In genomic region chr15:57286446-57287127, GRCh38 we compare ENCODE assay signal across 29 cellular contexts.
A peak's percentile ranks its signal among the peaks of the same experiment; 100 is the strongest.
DNase-seq lines count a peak whose midpoint lies in the region; ATAC-seq and TF ChIP-seq lines count a peak whose summit lies in the region.
"Had no signal": no experiment of that assay in that cellular context is flagged by ENCODE, and none has a peak within 500 bp of the region (broad histone marks: within the 10 kb centered on the region; RNA-seq: fewer than 3 reads in every experiment).

No MANE protein-coding gene starts in this region.

- DNase-seq in A673 (ENCODE audit: low spot score) (no peak), H9 (no peak), WTC11 (ENCODE audit: low spot score) (no peak), mesothelial cell of epicardium (ENCODE audit: low spot score in 2 of 2, unreplicated experiment in 2 of 2) (no peak), MM.1S (no peak), GM20000 (ENCODE audit: low spot score) (no peak)
- DNase-seq in activated naive CD4-positive, alpha-beta T cell (lab: John Stamatoyannopoulos, UW) = no peak
- DNase-seq: activated CD4-positive, alpha-beta T cell treated with anti-CD3 and anti-CD28 coated beads for 4 hours; activated effector memory CD4-positive, alpha-beta T cell treated with anti-CD3 and anti-CD28 coated beads, Interleukin-2, amount 50 U/mL, for 16 hours; activated naive CD8-positive, alpha-beta T cell treated with anti-CD3 and anti-CD28 coated beads, Interleukin-2, amount 50 U/mL, for 24 hours; activated T-cell treated with anti-CD3 and anti-CD28 coated beads for 4 hours; dermis blood vessel endothelial cell; DMS53; GDM1; hippocampal formation; immature natural killer cell; naive thymus-derived CD4-positive, alpha-beta T cell; NCI-H1092 treated with DMSO at 0.1 percent for 48 hours; NCI-H2029; NCI-H526 treated with DMSO at 0.1 percent for 48 hours; stomach; thyroid gland had no signal

- no peaks in the 10 kb centered on the region for H3F3A ChIP-seq in MM.1S (ENCODE audit: insufficient read depth, low read length)

- H3K4me2 ChIP-seq in H9 (ENCODE audit: insufficient read depth, insufficient read length, low read length) (no peak overlapping the region), MM.1S (ENCODE audit: low read depth, low read length) (no peak overlapping the region)
- H3K4me2 ChIP-seq: A549 had no signal

- H3T11ph ChIP-seq in H9 (ENCODE audit: low read length) = no peak overlapping the region

- H3K14ac ChIP-seq in H9 (ENCODE audit: insufficient read depth, low read length) = no peak overlapping the region

- no peak overlapping the region for H3K56ac ChIP-seq in H9 (ENCODE audit: insufficient read length, low read depth, low read length)

- H3K27ac ChIP-seq in A673 (ENCODE audit: low read depth, low read length, poor library complexity, severe bottlenecking) (no peak overlapping the region), H9 (ENCODE audit: insufficient read length, low read depth, low read length) (no peak overlapping the region), MM.1S (ENCODE audit: low read length) (no peak overlapping the region)
- H3K27ac ChIP-seq: A549, gastroesophageal sphincter, SK-N-MC, stomach, thyroid gland, vagina had no signal

- H3K27me3 Mint-ChIP-seq in H9 (ENCODE audit: low read depth) (no peaks in the 10 kb centered on the region), WTC11 (ENCODE audit: low read depth) (no peaks in the 10 kb centered on the region), mesothelial cell of epicardium (ENCODE audit: low read depth) (no peaks in the 10 kb centered on the region)
- H3K27me3 Mint-ChIP-seq: activated naive CD8-positive, alpha-beta T cell treated with anti-CD3 and anti-CD28 coated beads, Interleukin-2, amount 50 U/mL, for 24 hours; naive thymus-derived CD4-positive, alpha-beta T cell had no signal

- H2AK5ac ChIP-seq in H9 (ENCODE audit: insufficient read length, low read length) = no peak overlapping the region

- TF ChIP-seq CTCF in A673 (conservative IDR thresholded peaks at IDR 0.05; ENCODE audit: low read depth, low read length) (no peak), H9 (conservative IDR thresholded peaks at IDR 0.05) (no peak), WTC11 (IDR thresholded peaks at IDR 0.05) (no peak), mesothelial cell of epicardium (IDR thresholded peaks at IDR 0.05; ENCODE audit: unreplicated experiment) (no peak), MM.1S (IDR thresholded peaks at IDR 0.05; ENCODE audit: low read length) (no peak), GM20000 (IDR thresholded peaks at IDR 0.05; ENCODE audit: extremely low read depth, missing control alignments) (no peak)

- H3K4ac ChIP-seq in H9 (ENCODE audit: low read depth, low read length) = no peak overlapping the region

- intact Hi-C loops in A673 (cut with micrococcal nuclease; ENCODE audit: unreplicated experiment) = no loop called here

- ATAC-seq in WTC11 (peak; percentile 85), GM21423 (IDR thresholded peaks at IDR 0.05; ENCODE audit: unreplicated experiment) (no peak)
- ATAC-seq: A549; activated naive CD8-positive, alpha-beta T cell treated with anti-CD3 and anti-CD28 coated beads, Interleukin-2, amount 50 U/mL, for 24 hours; gastroesophageal sphincter; left lobe of liver; naive thymus-derived CD4-positive, alpha-beta T cell had no signal

- no CpG with 5 or more reads among the region's 7 CpGs for WGBS in H9 (ENCODE audit: extremely low coverage, insufficient read length, low lambda C conversion rate)

- no peak overlapping the region for H2BK15ac ChIP-seq in H9 (ENCODE audit: low read depth, low read length)

- H3K4me1 Mint-ChIP-seq in H9 = peaks cover 12 to 16% of the 10 kb centered on the region in 2 experiments
- H3K4me1 Mint-ChIP-seq in WTC11 = peaks cover 17% of the 10 kb centered on the region
- no peaks in the 10 kb centered on the region for H3K4me1 Mint-ChIP-seq in mesothelial cell of epicardium
- H3K4me1 Mint-ChIP-seq: immature natural killer cell had no signal

- POLR2A ChIA-PET in A673 (lab: Charles Lee; ENCODE audit: low non-redundant PET) = no interaction called here
- POLR2A ChIA-PET in WTC11 (lab: Charles Lee) = no interaction called here

- H3K18ac ChIP-seq in H9 (ENCODE audit: insufficient read length, low read depth, low read length) = no peak overlapping the region

- H3K79me2 ChIP-seq in H9 (ENCODE audit: insufficient read depth, low read length) (no peaks in the 10 kb centered on the region), MM.1S (ENCODE audit: low read length) (no peaks in the 10 kb centered on the region)

- H3K4me3 Mint-ChIP-seq in H9 (no peak overlapping the region), WTC11 (no peak overlapping the region), mesothelial cell of epicardium (no peak overlapping the region)
- H3K4me3 Mint-ChIP-seq: activated naive CD8-positive, alpha-beta T cell treated with anti-CD3 and anti-CD28 coated beads, Interleukin-2, amount 50 U/mL, for 24 hours; immature natural killer cell; naive thymus-derived CD4-positive, alpha-beta T cell; T-helper 1 cell treated with Interleukin-12 subunit alpha and Interleukin-12 subunit beta and Interleukin-4 antibody, amounts not matched to agents 30 μg/mL and 1 μg/mL, for 36 hours had no signal

- H3K23me2 ChIP-seq in H9 (ENCODE audit: insufficient read length, low read depth, low read length, poor library complexity, severe bottlenecking) = no peaks in the 10 kb centered on the region

- H3K4me1 ChIP-seq in A673 (ENCODE audit: insufficient read depth, low read length, poor library complexity, severe bottlenecking) (peaks cover 7% of the 10 kb centered on the region), H9 (ENCODE audit: insufficient read depth, low read length) (peaks cover 2% of the 10 kb centered on the region; the same call in 1 of the 2 replicates), MM.1S (ENCODE audit: low read length) (no peaks in the 10 kb centered on the region)
- H3K4me1 ChIP-seq: A549, gastroesophageal sphincter, stomach had no signal

- H3K9me3 ChIP-seq in A673 (ENCODE audit: low read depth, low read length, poor library complexity, severe bottlenecking) (no peaks in the 10 kb centered on the region), H9 (ENCODE audit: control insufficient read depth, low read depth, low read length) (no peaks in the 10 kb centered on the region), MM.1S (replicated peaks; ENCODE audit: insufficient read depth, low read length) (no peaks in the 10 kb centered on the region)
- H3K9me3 ChIP-seq: A549, gastroesophageal sphincter, stomach, thyroid gland, vagina had no signal

- H3K27me3 ChIP-seq in A673 (replicated peaks; ENCODE audit: insufficient read depth, low read depth, low read length, poor library complexity) (no peaks in the 10 kb centered on the region), H9 (ENCODE audit: insufficient read depth, low read length) (no peaks in the 10 kb centered on the region), MM.1S (replicated peaks; ENCODE audit: insufficient read depth, low read length) (no peaks in the 10 kb centered on the region)
- H3K27me3 ChIP-seq: gastroesophageal sphincter, stomach, thyroid gland, vagina had no signal

- CTCF ChIA-PET in A673 (lab: Charles Lee) (no interaction called here), WTC11 (lab: Charles Lee) (interaction anchor here (0.6 to 2.6 kb wide), 5 partner anchors 10 to 148 kb away, joined by 3 to 13 read pairs (median 3); no protein-coding TSS in a partner anchor)

- no peak overlapping the region for H3K4me3 ChIP-seq in A673 (ENCODE audit: low read depth, low read length, poor library complexity, severe bottlenecking)
- no peak overlapping the region for H3K4me3 ChIP-seq in MM.1S (ENCODE audit: low read length)
- H3K4me3 ChIP-seq: A549, gastroesophageal sphincter, SK-N-MC, stomach, thyroid gland, vagina had no signal

- H2BK5ac ChIP-seq in H9 (ENCODE audit: insufficient read length, low read length) = no peak overlapping the region

- no peak overlapping the region for H2BK20ac ChIP-seq in H9 (ENCODE audit: low read depth, low read length, poor library complexity, severe bottlenecking)

- peak overlapping the region in 2 of 3 experiments; percentile 44 to 87; a peak in 3 of 7 replicates for H3K27ac Mint-ChIP-seq in H9
- peak overlapping the region; percentile 77 for H3K27ac Mint-ChIP-seq in WTC11
- peak overlapping the region; percentile 68 for H3K27ac Mint-ChIP-seq in mesothelial cell of epicardium
- H3K27ac Mint-ChIP-seq: T-helper 1 cell treated with Interleukin-12 subunit alpha and Interleukin-12 subunit beta and Interleukin-4 antibody, amounts not matched to agents 30 μg/mL and 1 μg/mL, for 36 hours had no signal

- H4K8ac ChIP-seq in H9 (replicated peaks; ENCODE audit: insufficient read length, low read depth, low read length) = no peak overlapping the region

- no peaks in the 10 kb centered on the region for H3K9me2 ChIP-seq in MM.1S (replicated peaks; ENCODE audit: insufficient read depth, low read length)

- no peak overlapping the region for H2BK12ac ChIP-seq in H9 (ENCODE audit: insufficient read length, low read depth, low read length)

- H4K5ac ChIP-seq in H9 (ENCODE audit: insufficient read length, low read depth, low read length) = no peak overlapping the region

- H3K36me3 Mint-ChIP-seq in H9 (ENCODE audit: insufficient read depth in 1 of 3, low read depth in 3 of 3) (peaks cover 29 to 70% (median 62%) of the 10 kb centered on the region in 3 experiments), WTC11 (peaks cover 34% of the 10 kb centered on the region), mesothelial cell of epicardium (peaks cover 51% of the 10 kb centered on the region)

- H2BK120ac ChIP-seq in H9 (ENCODE audit: low read depth, low read length, poor library complexity, severe bottlenecking) = no peak overlapping the region

- no peak overlapping the region for H4K91ac ChIP-seq in H9 (ENCODE audit: insufficient read length, low read depth, low read length)

- no peaks in the 10 kb centered on the region for H4K20me1 ChIP-seq in H9 (ENCODE audit: control insufficient read depth, insufficient read depth, insufficient read length)
- no peaks in the 10 kb centered on the region for H4K20me1 ChIP-seq in MM.1S (ENCODE audit: insufficient read depth, low read length)

- no peaks in the 10 kb centered on the region for H3K79me1 ChIP-seq in H9 (ENCODE audit: insufficient read depth, low read depth, low read length, poor library complexity, severe bottlenecking)

- peaks cover 88% of the 10 kb centered on the region for H3K36me3 ChIP-seq in A673 (ENCODE audit: insufficient read depth, low read length, poor library complexity, severe bottlenecking)
- no peaks in the 10 kb centered on the region for H3K36me3 ChIP-seq in MM.1S (replicated peaks; ENCODE audit: insufficient read depth, low read length)
- H3K36me3 ChIP-seq: thyroid gland had no signal

- BruUV-seq in A673 (replicated peaks; lab: Mats Ljungman, UMichigan) = TSS peak; percentile 18

- no peak overlapping the region for H3K23ac ChIP-seq in H9 (ENCODE audit: insufficient read length, low read depth, low read length)

- H3K9me3 Mint-ChIP-seq in H9 (no peaks in the 10 kb centered on the region), WTC11 (no peaks in the 10 kb centered on the region), mesothelial cell of epicardium (peaks cover 8% of the 10 kb centered on the region)
- H3K9me3 Mint-ChIP-seq: immature natural killer cell; T-helper 1 cell treated with Interleukin-12 subunit alpha and Interleukin-12 subunit beta and Interleukin-4 antibody, amounts not matched to agents 30 μg/mL and 1 μg/mL, for 36 hours had no signal

- H2AFZ ChIP-seq in H9 (ENCODE audit: low read length) = no peak overlapping the region
- no peak overlapping the region for H2AFZ ChIP-seq in MM.1S (ENCODE audit: low read length)

- H3K9ac ChIP-seq in H9 (ENCODE audit: extremely low read depth, insufficient read length, low read length) = no peak overlapping the region
- H3K9ac ChIP-seq in MM.1S (ENCODE audit: low read length) = no peak overlapping the region
